In genomic region chr1:195954848-195955247, GRCh38 we compare ENCODE assay signal across 18 cellular contexts.
DNase-seq lines count a peak whose midpoint lies in the region; ATAC-seq and TF ChIP-seq lines count a peak whose summit lies in the region.
"Had no signal": no experiment of that assay in that cellular context is flagged by ENCODE, and none has a peak within 500 bp of the region (broad histone marks: within the 10 kb centered on the region; RNA-seq: fewer than 3 reads in every experiment).

No MANE protein-coding gene starts in this region.

- H3K4me1 ChIP-seq in cardiac muscle cell (ENCODE audit: low read depth), result no peaks in the 10 kb centered on the region
- H3K4me1 ChIP-seq: BLaER1 treated with 17β-estradiol and CSF1 and Interleukin-3, amounts not matched to agents 10 nM and 100 nM had no signal

- no peaks in the 10 kb centered on the region for H3K9me3 ChIP-seq in cardiac muscle cell (ENCODE audit: low read depth)
- H3K9me3 ChIP-seq: BLaER1 treated with 17β-estradiol and CSF1 and Interleukin-3, amounts not matched to agents 10 nM and 100 nM had no signal

- H3K27ac ChIP-seq in cardiac muscle cell, result peak overlapping the region; percentile 11
- H3K27ac ChIP-seq: BLaER1 treated with 17β-estradiol and CSF1 and Interleukin-3, amounts not matched to agents 10 nM and 100 nM; GM23248; HL-60 had no signal

- ATAC-seq in Right ventricle myocardium inferior, result peak; percentile 95
- ATAC-seq in left ventricle myocardium superior, result peak; percentile 99
- no peak for ATAC-seq in left colon
- ATAC-seq: GM12878 had no signal

- no peak for TF ChIP-seq CTCF in cardiac muscle cell (IDR thresholded peaks at IDR 0.05; ENCODE audit: low read depth, low read length)

- H3K36me3 ChIP-seq in cardiac muscle cell, result no peaks in the 10 kb centered on the region
- H3K36me3 ChIP-seq: BLaER1 treated with 17β-estradiol and CSF1 and Interleukin-3, amounts not matched to agents 10 nM and 100 nM had no signal

- H3K27me3 ChIP-seq in cardiac muscle cell, result no peaks in the 10 kb centered on the region
- H3K27me3 ChIP-seq: BLaER1 treated with 17β-estradiol and CSF1 and Interleukin-3, amounts not matched to agents 10 nM and 100 nM had no signal

- intact Hi-C loops in Right ventricle myocardium inferior (cut with DNase I) (no loop called here), cardiac septum (cut with DNase I) (no loop called here), left ventricle myocardium superior (cut with micrococcal nuclease) (no loop called here), left colon (cut with DNase I, micrococcal nuclease) (no loop called here)

- H3K4me3 ChIP-seq in cardiac muscle cell, result no peak overlapping the region
- H3K4me3 ChIP-seq: BLaER1 treated with 17β-estradiol and CSF1 and Interleukin-3, amounts not matched to agents 10 nM and 100 nM; GM12878; GM23248 had no signal

- no peak for DNase-seq in Right ventricle myocardium inferior (ENCODE audit: missing footprints)
- no peak for DNase-seq in cardiac septum (ENCODE audit: low spot score)
- peak in 1 of 2 donors; percentile 56 for DNase-seq in cardiac muscle cell (ENCODE audit: low read depth in 1 of 2, low spot score in 1 of 2)
- peak; percentile 57 for DNase-seq in left ventricle myocardium superior
- DNase-seq in renal cortical epithelial cell (ENCODE audit: low read depth), result peak; percentile 7
- no peak for DNase-seq in LoVo (ENCODE audit: low spot score)
- DNase-seq in left colon, result no peak
- DNase-seq in iPS-NIHi7 (ENCODE audit: extremely low spot score), result no peak
- DNase-seq: ACHN; Calu3; CD4-positive, CD25-positive, alpha-beta regulatory T cell; DMS 273 treated with DMSO at 0.1 percent for 48 hours; DMS79; GM23248; H7 had no signal

Comparison
In these comparisons a context has a peak if more than half of its experiments do, and no peak if none do; other contexts are left out.
1. DNase-seq: peak in left ventricle myocardium superior (single experiment) and renal cortical epithelial cell (single experiment); none in Right ventricle myocardium inferior (single experiment), cardiac septum (single experiment), LoVo (single experiment), left colon (0 of 2) and iPS-NIHi7 (single experiment).